ENCODE assay signal across 15 cellular contexts in genomic region chr1:185632659-185633428, GRCh38.
A peak's percentile ranks its signal among the peaks of the same experiment; 100 is the strongest.
DNase-seq lines count a peak whose midpoint lies in the region; ATAC-seq and TF ChIP-seq lines count a peak whose summit lies in the region.
"Had no signal": no experiment of that assay in that cellular context is flagged by ENCODE, and none has a peak within 500 bp of the region (broad histone marks: within the 10 kb centered on the region; RNA-seq: fewer than 3 reads in every experiment).

No MANE protein-coding gene starts in this region.

- ATAC-seq in GM21390 (IDR thresholded peaks at IDR 0.05; ENCODE audit: unreplicated experiment) (no peak), HG03280 (IDR thresholded peaks at IDR 0.05; ENCODE audit: unreplicated experiment) (no peak)
- no peak for ATAC-seq in stimulated activated effector memory CD8-positive, alpha-beta T cell treated with anti-CD3 and anti-CD28 coated beads, Interleukin-12 subunit alpha, Interleukin-12 subunit beta, amount 100 ng/mL, for 72 hours
- ATAC-seq: activated T-cell treated with anti-CD3 and anti-CD28 coated beads, Interleukin-2, amount 50 U/mL, for 72 hours had no signal

- H3K4me3 Mint-ChIP-seq in stimulated activated effector memory CD8-positive, alpha-beta T cell treated with anti-CD3 and anti-CD28 coated beads, Interleukin-12 subunit alpha, Interleukin-12 subunit beta, amount 100 ng/mL, for 72 hours: no peak overlapping the region
- H3K4me3 Mint-ChIP-seq: activated CD4-positive, alpha-beta T cell treated with anti-CD3 and anti-CD28 coated beads, Interleukin-2, amount 10 ng/mL, durations not matched to agents 24 days and 14 days; activated T-cell treated with anti-CD3 and anti-CD28 coated beads, Interleukin-2, amount 50 U/mL, for 72 hours; dendritic cell treated with granulocyte-macrophage colony-stimulating factor and Interleukin-4, amounts not matched to agents 40 ng/mL and 50 ng/mL, for 4 days had no signal

- no peaks in the 10 kb centered on the region for H3K36me3 Mint-ChIP-seq in stimulated activated effector memory CD8-positive, alpha-beta T cell treated with anti-CD3 and anti-CD28 coated beads, Interleukin-12 subunit alpha, Interleukin-12 subunit beta, amount 100 ng/mL, for 72 hours

- no peak overlapping the region for H3K4me3 ChIP-seq in HL-60 (replicated peaks; ENCODE audit: insufficient read depth, low read length)
- H3K4me3 ChIP-seq: adrenal gland, left ventricle myocardium inferior, sigmoid colon had no signal

- TF ChIP-seq CTCF in HL-60 (IDR thresholded peaks at IDR 0.05; ENCODE audit: insufficient read depth, low read length): no peak

- no peak overlapping the region for H3K27ac Mint-ChIP-seq in stimulated activated effector memory CD8-positive, alpha-beta T cell treated with anti-CD3 and anti-CD28 coated beads, Interleukin-12 subunit alpha, Interleukin-12 subunit beta, amount 100 ng/mL, for 72 hours
- H3K27ac Mint-ChIP-seq: activated CD4-positive, alpha-beta T cell treated with anti-CD3 and anti-CD28 coated beads, Interleukin-2, amount 10 ng/mL, durations not matched to agents 24 days and 14 days; activated T-cell treated with anti-CD3 and anti-CD28 coated beads, Interleukin-2, amount 50 U/mL, for 72 hours; dendritic cell treated with granulocyte-macrophage colony-stimulating factor and Interleukin-4, amounts not matched to agents 40 ng/mL and 50 ng/mL, for 4 days had no signal

- no peaks in the 10 kb centered on the region for H3K27me3 ChIP-seq in HL-60 (ENCODE audit: insufficient read depth, poor library complexity, severe bottlenecking)
- H3K27me3 ChIP-seq: adrenal gland, sigmoid colon had no signal

- peak; percentile 89 to 90 for DNase-seq in HL-60 (ENCODE audit: low read depth in 1 of 2, low spot score in 1 of 2)
- DNase-seq in SKM-1 (lab: John Stamatoyannopoulos, UW; ENCODE audit: unreplicated experiment): peak; percentile 91
- DNase-seq in fibroblast of peridontal ligament (ENCODE audit: extremely low read depth): peak; percentile 91
- DNase-seq in stromal cell of bone marrow (ENCODE audit: low read depth): peak; percentile 61
- no peak for DNase-seq in stimulated activated effector memory CD8-positive, alpha-beta T cell treated with anti-CD3 and anti-CD28 coated beads, Interleukin-12 subunit alpha, Interleukin-12 subunit beta, amount 100 ng/mL, for 72 hours (ENCODE audit: low spot score in 2 of 2)
- no peak for DNase-seq in NCI-H345 treated with DMSO at 0.1 percent for 48 hours (lab: John Stamatoyannopoulos, UW; ENCODE audit: unreplicated experiment)
- DNase-seq: activated CD4-positive, alpha-beta T cell treated with anti-CD3 and anti-CD28 coated beads, Interleukin-2, amount 10 ng/mL, durations not matched to agents 24 days and 14 days; activated T-cell treated with anti-CD3 and anti-CD28 coated beads, Interleukin-2, amount 50 U/mL, for 72 hours; Caco-2; left ventricle myocardium inferior; sigmoid colon had no signal

- no peaks in the 10 kb centered on the region for H3K9me3 Mint-ChIP-seq in stimulated activated effector memory CD8-positive, alpha-beta T cell treated with anti-CD3 and anti-CD28 coated beads, Interleukin-12 subunit alpha, Interleukin-12 subunit beta, amount 100 ng/mL, for 72 hours

- peaks cover 22% of the 10 kb centered on the region for H3K4me1 Mint-ChIP-seq in stimulated activated effector memory CD8-positive, alpha-beta T cell treated with anti-CD3 and anti-CD28 coated beads, Interleukin-12 subunit alpha, Interleukin-12 subunit beta, amount 100 ng/mL, for 72 hours

- peak overlapping the region; percentile 88 for H3K27ac ChIP-seq in HL-60 (replicated peaks)
- H3K27ac ChIP-seq: adrenal gland, left ventricle myocardium inferior, sigmoid colon had no signal

Comparison
In these comparisons a context has a peak if more than half of its experiments do, and no peak if none do; other contexts are left out.
1. DNase-seq: peak in HL-60 (2 of 2), SKM-1 (single experiment), fibroblast of peridontal ligament (single experiment) and stromal cell of bone marrow (single experiment); none in stimulated activated effector memory CD8-positive, alpha-beta T cell treated with anti-CD3 and anti-CD28 coated beads, Interleukin-12 subunit alpha, Interleukin-12 subunit beta, amount 100 ng/mL, for 72 hours (0 of 2) and NCI-H345 treated with DMSO at 0.1 percent for 48 hours (single experiment).